9 cellular contexts compared by ENCODE assay signal in the genomic region with DNA sequence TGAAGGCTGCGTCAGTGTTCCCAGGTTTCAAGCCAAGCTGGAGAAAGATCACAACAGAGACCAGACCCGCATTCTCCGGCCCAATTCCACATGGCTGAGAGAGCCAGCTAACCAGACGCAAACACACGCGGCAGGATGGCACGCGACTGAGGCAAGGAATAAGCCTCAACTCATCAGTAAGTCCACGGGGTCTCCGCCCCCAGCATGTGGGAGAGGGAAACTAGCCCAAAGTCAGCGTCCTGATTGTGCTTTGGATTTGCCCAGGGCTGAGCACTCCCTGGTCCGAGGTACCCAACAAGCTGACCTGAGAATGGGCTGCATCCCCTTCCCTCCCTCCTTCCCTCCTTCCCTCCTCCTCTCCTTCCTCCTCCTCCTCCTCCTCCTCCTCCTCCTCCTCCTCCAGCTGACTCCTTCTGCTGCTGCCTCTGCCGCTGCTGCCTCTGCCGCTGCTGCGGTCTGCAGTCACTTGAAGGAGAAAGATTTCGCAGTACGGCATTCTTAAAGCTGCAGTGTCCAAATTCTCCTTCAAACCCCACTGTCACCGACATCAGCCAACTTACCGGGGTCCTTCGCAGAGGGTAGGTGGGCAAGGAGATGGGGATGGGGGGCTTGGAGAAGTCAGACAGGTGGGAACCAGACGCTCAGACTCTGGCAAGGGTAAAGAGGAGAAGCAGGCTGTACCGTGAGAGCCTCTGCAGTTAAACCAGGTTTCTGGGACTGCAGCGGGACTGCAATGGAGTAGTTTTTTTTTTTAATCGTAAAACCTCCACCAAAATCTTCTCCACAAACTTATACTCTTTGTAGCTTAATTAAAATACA. TPM values are rescaled to one million over a fixed set of nuclear protein-coding genes. Genes with fewer than 3 reads are reported as not detected.
DNase-seq lines count a peak whose midpoint lies in the region; ATAC-seq and TF ChIP-seq lines count a peak whose summit lies in the region.
"Had no signal": no experiment of that assay in that cellular context is flagged by ENCODE, and none has a peak within 500 bp of the region (broad histone marks: within the 10 kb centered on the region; RNA-seq: fewer than 3 reads in every experiment).

No MANE protein-coding gene starts in this region.

- H3K4me3 ChIP-seq in ovary: peak overlapping the region; percentile 31

- H3K9me3 ChIP-seq in ovary: no peaks in the 10 kb centered on the region

- ATAC-seq in GM19452 (IDR thresholded peaks at IDR 0.05; ENCODE audit: unreplicated experiment) (no peak), GM18868 (IDR thresholded peaks at IDR 0.05; ENCODE audit: unreplicated experiment) (no peak)

- no peak overlapping the region for H3K27ac ChIP-seq in ovary
- H3K27ac ChIP-seq: C4-2B had no signal

- no peaks in the 10 kb centered on the region for H3K27me3 ChIP-seq in ovary

- no peak for TF ChIP-seq POLR2A in ovary (IDR thresholded peaks at IDR 0.05)

- intact Hi-C loops in ovary (cut with DNase I): loop anchor here in 1 of 4 donors (5.0 kb wide), 1 partner anchor 551 kb away; no protein-coding TSS in a partner anchor

- no peak for TF ChIP-seq EP300 in ovary (IDR thresholded peaks at IDR 0.05)

- 0 to 2% (median 1%) methylated on average over 24 of the region's 24 CpGs for WGBS in ovary, 3 donors

- H3K4me1 ChIP-seq in ovary (ENCODE audit: insufficient read depth): peaks cover 5% of the 10 kb centered on the region

- TF ChIP-seq CTCF in ovary (IDR thresholded peaks at IDR 0.05): no peak

- no peaks in the 10 kb centered on the region for H3K36me3 ChIP-seq in ovary

- DNase-seq in DMS79 treated with DMSO at 0.1 percent for 48 hours (lab: John Stamatoyannopoulos, UW) (peak; percentile 15), DMS79 (lab: John Stamatoyannopoulos, UW) (no peak), RPMI8226 (peak; percentile 49), fibroblast of gingiva (ENCODE audit: low read depth) (peak; percentile 80), ovary (peak; percentile 44 to 64 (median 50))
- no peak for DNase-seq in stimulated activated CD4-positive, alpha-beta T cell treated with anti-CD3 and anti-CD28 coated beads, Interleukin-4, amount 100 ng/mL, for 1 hour

RNA-seq across cellular contexts. Expression of a gene that starts 32.9 kb away (rescaled TPM):
- 100 to 1,000 TPM in 3 of 7 donors, 10 to 100 TPM in 4; 63.8 to 148 (median 91.3) TPM for total RNA-seq in ovary
- 10 to 100 TPM; 47.0 to 70.4 TPM for polyA plus RNA-seq in ovary

Comparison
In these comparisons a context has a peak if more than half of its experiments do, and no peak if none do; other contexts are left out.
1. DNase-seq: peak in DMS79 treated with DMSO at 0.1 percent for 48 hours (single experiment), RPMI8226 (single experiment), fibroblast of gingiva (single experiment) and ovary (5 of 5); none in DMS79 (single experiment) and stimulated activated CD4-positive, alpha-beta T cell treated with anti-CD3 and anti-CD28 coated beads, Interleukin-4, amount 100 ng/mL, for 1 hour (single experiment).